In genomic region chr17:45293413-45294211, GRCh38 we compare ENCODE assay signal across 1 cellular context.
TF ChIP-seq lines count a peak whose summit lies in the region.

No MANE protein-coding gene starts in this region.

TF ChIP-seq in HepG2, 621 proteins besides CTCF, POLR2A, EP300 and RAD21 (continued from another document):
- TF ChIP-seq AFF4 (CRISPR knock-in tag; IDR thresholded peaks at IDR 0.05) (no peak), KDM5B (CRISPR knock-in tag; IDR thresholded peaks at IDR 0.05; ENCODE audit: borderline replicate concordance) (peak; percentile 72; the same call in 1 of the 2 replicates), REST (IDR thresholded peaks at IDR 0.05; ENCODE audit: borderline replicate concordance in 1 of 2, low read depth in 1 of 2, low read length in 2 of 2) (no peak; a peak in 1 of 4 replicates), FOXP4 (CRISPR knock-in tag; IDR thresholded peaks at IDR 0.05) (no peak)
